ENCODE assay signal across 7 cellular contexts in genomic region chr16:88268186-88268970, GRCh38.
DNase-seq lines count a peak whose midpoint lies in the region; ATAC-seq and TF ChIP-seq lines count a peak whose summit lies in the region.
"Not testable (repeated sequence)": the region's sequence is repeated elsewhere in the genome, so short reads cannot be mapped to it uniquely, and the experiment has no call there.

No MANE protein-coding gene starts in this region.

- not testable (repeated sequence) for H4K20me1 ChIP-seq in IMR-90 (ENCODE audit: insufficient read depth, low read length); SK-N-SH (ENCODE audit: insufficient read depth)

- H3K9me2 ChIP-seq in SK-N-SH = not testable (repeated sequence)

- peak overlapping the region; percentile 65; the same call in 1 of the 2 replicates for H3K4ac ChIP-seq in IMR-90 (ENCODE audit: low read depth, low read length)

- H3K27ac Mint-ChIP-seq in chondrocyte (ENCODE audit: unreplicated experiment); memory B cell: not testable (repeated sequence)
- H3K27ac Mint-ChIP-seq in stimulated activated naive B cell treated with anti-CD40 and anti-IgM and Interleukin-4, amounts not matched to agents 10 μg/mL and 1 μg/mL and 100 μg/mL, for 72 hours = peak overlapping the region; percentile 89

- H2BK20ac ChIP-seq in IMR-90 (ENCODE audit: low read depth, low read length) = not testable (repeated sequence)

- H3K23ac ChIP-seq in IMR-90 (ENCODE audit: low read depth, low read length) = not testable (repeated sequence)

- peak overlapping the region; percentile 50; the same call in 1 of the 2 replicates for H2AK5ac ChIP-seq in IMR-90 (ENCODE audit: low read depth, low read length)

- WGBS in IMR-90 (ENCODE audit: extremely low coverage in 2 of 2, insufficient read length in 1 of 2), 2 experiments = no CpG with 5 or more reads among the region's 20 CpGs
- WGBS in SK-N-SH (ENCODE audit: low lambda C conversion rate) = 93% methylated on average over 20 of the region's 20 CpGs

- not testable (repeated sequence) for H3K36me3 Mint-ChIP-seq in chondrocyte (ENCODE audit: low read depth); memory B cell; stimulated activated naive B cell treated with anti-CD40 and anti-IgM and Interleukin-4, amounts not matched to agents 10 μg/mL and 1 μg/mL and 100 μg/mL, for 72 hours

- H2BK15ac ChIP-seq in IMR-90 (ENCODE audit: low read depth, low read length) = not testable (repeated sequence)

- DNase-seq in CD1c-positive myeloid dendritic cell (ENCODE audit: extremely low spot score) (peak; percentile 44), SK-N-SH (peak; percentile 3), chondrocyte (ENCODE audit: low spot score) (peak; percentile 64)
- DNase-seq in IMR-90; memory B cell (ENCODE audit: low spot score in 2 of 2); gastrocnemius medialis: not testable (repeated sequence)
- DNase-seq in stimulated activated naive B cell treated with anti-CD40 and anti-IgM and Interleukin-4, amounts not matched to agents 10 μg/mL and 1 μg/mL and 100 μg/mL, for 72 hours = peak; percentile 23

- H3K4me1 Mint-ChIP-seq in chondrocyte (ENCODE audit: low read depth) = peaks cover 44% of the 10 kb centered on the region
- not testable (repeated sequence) for H3K4me1 Mint-ChIP-seq in memory B cell
- peaks cover 18 to 44% of the 10 kb centered on the region in 2 donors for H3K4me1 Mint-ChIP-seq in stimulated activated naive B cell treated with anti-CD40 and anti-IgM and Interleukin-4, amounts not matched to agents 10 μg/mL and 1 μg/mL and 100 μg/mL, for 72 hours

- not testable (repeated sequence) for H3K9me3 Mint-ChIP-seq in chondrocyte (ENCODE audit: low read depth); memory B cell; stimulated activated naive B cell treated with anti-CD40 and anti-IgM and Interleukin-4, amounts not matched to agents 10 μg/mL and 1 μg/mL and 100 μg/mL, for 72 hours

- not testable (repeated sequence) for H3K4me3 Mint-ChIP-seq in chondrocyte (ENCODE audit: unreplicated experiment); memory B cell
- peak overlapping the region; percentile 34 to 58 for H3K4me3 Mint-ChIP-seq in stimulated activated naive B cell treated with anti-CD40 and anti-IgM and Interleukin-4, amounts not matched to agents 10 μg/mL and 1 μg/mL and 100 μg/mL, for 72 hours

- H3K27me3 Mint-ChIP-seq in chondrocyte (ENCODE audit: low read depth) = not testable (repeated sequence)
- H3K27me3 Mint-ChIP-seq in memory B cell = peaks cover 21% of the 10 kb centered on the region
- H3K27me3 Mint-ChIP-seq in stimulated activated naive B cell treated with anti-CD40 and anti-IgM and Interleukin-4, amounts not matched to agents 10 μg/mL and 1 μg/mL and 100 μg/mL, for 72 hours = peaks cover 22 to 52% of the 10 kb centered on the region in 2 donors

- TF ChIP-seq EP300 in SK-N-SH (IDR thresholded peaks at IDR 0.05; ENCODE audit: borderline replicate concordance in 1 of 2, low read depth in 1 of 2, low read length in 1 of 2) = not testable (repeated sequence)

- H3K14ac ChIP-seq in IMR-90 (replicated peaks; ENCODE audit: low read depth, low read length) = not testable (repeated sequence)

- not testable (repeated sequence) for ATAC-seq in IMR-90 (ENCODE audit: low read depth); gastrocnemius medialis
- peak; percentile 16 for ATAC-seq in memory B cell (ENCODE audit: low read depth)
- ATAC-seq in stimulated activated naive B cell treated with anti-CD40 and anti-IgM and Interleukin-4, amounts not matched to agents 10 μg/mL and 1 μg/mL and 100 μg/mL, for 72 hours (replicated peaks) = peak; percentile 46 to 53

- not testable (repeated sequence) for H2AK9ac ChIP-seq in IMR-90 (replicated peaks; ENCODE audit: low read depth, low read length, poor library complexity)

- H2BK120ac ChIP-seq in IMR-90 (ENCODE audit: low read depth, low read length) = 0 out of 2 replicates have a peak overlapping the region, but pooled peaks have one; percentile 48

- peaks cover 24% of the 10 kb centered on the region for H3K4me1 ChIP-seq in IMR-90 (ENCODE audit: control insufficient read depth, insufficient read depth, low read length)
- H3K4me1 ChIP-seq in SK-N-SH (ENCODE audit: control insufficient read depth in 1 of 2, insufficient read depth in 2 of 2, low read depth in 1 of 2, low read length in 1 of 2) = peaks cover 0 to 31% of the 10 kb centered on the region in 2 experiments; a peak in 1 of 4 replicates
- peaks cover 4 to 26% of the 10 kb centered on the region in 2 donors for H3K4me1 ChIP-seq in gastrocnemius medialis

- in situ Hi-C loops in IMR-90 (cut with MboI; ENCODE audit: low sequenced_read_pairs); gastrocnemius medialis (cut with MboI; ENCODE audit: low sequenced_read_pairs in 4 of 4): not testable (repeated sequence)

- not testable (repeated sequence) for TF ChIP-seq POLR2A in IMR-90 (IDR thresholded peaks at IDR 0.05; ENCODE audit: low read depth, low read length); gastrocnemius medialis (IDR thresholded peaks at IDR 0.05)

- not testable (repeated sequence) for H3K9ac ChIP-seq in IMR-90 (ENCODE audit: low read depth, low read length); SK-N-SH

- not testable (repeated sequence) for H3K9me3 ChIP-seq in IMR-90 (ENCODE audit: control insufficient read depth, insufficient read depth, low read length); SK-N-SH; gastrocnemius medialis

- not testable (repeated sequence) for H3K79me1 ChIP-seq in IMR-90 (ENCODE audit: low read depth in 1 of 2, low read length in 2 of 2)

- not testable (repeated sequence) for H3K56ac ChIP-seq in IMR-90 (ENCODE audit: extremely low read depth, insufficient read depth, low read length)

- H3K79me2 ChIP-seq in SK-N-SH (ENCODE audit: insufficient read depth) = not testable (repeated sequence)

- H3K4me3 ChIP-seq in IMR-90 (ENCODE audit: insufficient read depth, low read depth, low read length); SK-N-SH (ENCODE audit: low read depth in 2 of 2, low read length in 1 of 2); gastrocnemius medialis: not testable (repeated sequence)

- not testable (repeated sequence) for H4K5ac ChIP-seq in IMR-90 (ENCODE audit: low read depth, low read length)

- H3K27me3 ChIP-seq in IMR-90 (ENCODE audit: control insufficient read depth, insufficient read depth, low read length); SK-N-SH (ENCODE audit: insufficient read depth); gastrocnemius medialis: not testable (repeated sequence)

- TF ChIP-seq RAD21 in IMR-90 (IDR thresholded peaks at IDR 0.05; ENCODE audit: low read length); SK-N-SH (IDR thresholded peaks at IDR 0.05; ENCODE audit: low read length): not testable (repeated sequence)

- not testable (repeated sequence) for TF ChIP-seq CTCF in IMR-90 (conservative IDR thresholded peaks at IDR 0.05; ENCODE audit: low read depth, low read length); SK-N-SH (IDR thresholded peaks at IDR 0.05); chondrocyte (IDR thresholded peaks at IDR 0.05); gastrocnemius medialis (IDR thresholded peaks at IDR 0.05 in 4 of 5, conservative IDR thresholded peaks at IDR 0.05 in 1 of 5)

- H3K9me1 ChIP-seq in IMR-90 (ENCODE audit: insufficient read depth, low read length) = not testable (repeated sequence)

- H3K18ac ChIP-seq in IMR-90 (ENCODE audit: low read depth, low read length) = peak overlapping the region; percentile 26; the same call in 1 of the 2 replicates

- not testable (repeated sequence) for H3K27ac ChIP-seq in IMR-90 (ENCODE audit: insufficient read depth, low read length); SK-N-SH (ENCODE audit: low read depth in 2 of 2, low read length in 1 of 2)
- peak overlapping the region in 3 of 4 donors; percentile 13 to 34 (median 29) for H3K27ac ChIP-seq in gastrocnemius medialis

- H2BK5ac ChIP-seq in IMR-90 (ENCODE audit: low read depth, low read length, poor library complexity, severe bottlenecking) = not testable (repeated sequence)

- H3F3A ChIP-seq in SK-N-SH (replicated peaks; ENCODE audit: insufficient read depth) = not testable (repeated sequence)

- POLR2A ChIA-PET in IMR-90 (lab: Charles Lee; ENCODE audit: unreplicated experiment); SK-N-SH (lab: Yijun Ruan, JAX): not testable (repeated sequence)

- not testable (repeated sequence) for H2AFZ ChIP-seq in IMR-90 (replicated peaks; ENCODE audit: low read length, poor library complexity); SK-N-SH (ENCODE audit: low read depth)

- intact Hi-C loops in IMR-90 (cut with micrococcal nuclease) = not testable (repeated sequence)
- intact Hi-C loops in gastrocnemius medialis (cut with DNase I; ENCODE audit: low total_unique reads) = loop anchor here (5.0 kb wide), 2 partner anchors 39 to 124 kb away; no protein-coding TSS in a partner anchor

- H3K36me3 ChIP-seq in IMR-90 (ENCODE audit: control insufficient read depth, insufficient read depth, low read length); SK-N-SH (replicated peaks in 1 of 2; ENCODE audit: control insufficient read depth in 1 of 2, insufficient read depth in 2 of 2, low read length in 1 of 2); gastrocnemius medialis: not testable (repeated sequence)

- dilution Hi-C loops in IMR-90 (cut with HindIII; ENCODE audit: low sequenced_read_pairs, unreplicated experiment) = not testable (repeated sequence)

- CTCF ChIA-PET in IMR-90 (lab: Yijun Ruan, JAX); SK-N-SH (lab: Yijun Ruan, JAX): not testable (repeated sequence)

- H4K91ac ChIP-seq in IMR-90 (ENCODE audit: insufficient read depth, low read depth, low read length) = not testable (repeated sequence)

- H4K8ac ChIP-seq in IMR-90 (ENCODE audit: low read depth in 2 of 2, low read length in 2 of 2) = not testable (repeated sequence)

- H3K4me2 ChIP-seq in IMR-90 (ENCODE audit: low read depth, low read length); SK-N-SH: not testable (repeated sequence)

- not testable (repeated sequence) for BruUV-seq in IMR-90 (replicated peaks; lab: Mats Ljungman, UMichigan)
